8 cellular contexts compared by ENCODE assay signal in genomic region chr15:81301815-81302399, GRCh38. TPM values are rescaled to one million over a fixed set of nuclear protein-coding genes. Genes with fewer than 3 reads are reported as not detected.
DNase-seq lines count a peak whose midpoint lies in the region; ATAC-seq and TF ChIP-seq lines count a peak whose summit lies in the region.

No MANE protein-coding gene starts in this region.

- H3K4me3 Mint-ChIP-seq in nephron progenitor cell: no peak overlapping the region

- 76 to 80% methylated on average over 1 to 5 of the region's 5 CpGs for WGBS in transverse colon (ENCODE audit: low coverage in 1 of 2), 2 donors

- TF ChIP-seq CTCF in GM13976 (IDR thresholded peaks at IDR 0.05; ENCODE audit: borderline replicate concordance, control extremely low read depth, extremely low read depth, insufficient read depth, missing control alignments) (no peak), colonic mucosa (IDR thresholded peaks at IDR 0.05) (no peak), transverse colon (IDR thresholded peaks at IDR 0.05) (no peak), nephron progenitor cell (IDR thresholded peaks at IDR 0.05) (no peak)

- no peaks in the 10 kb centered on the region for H3K9me3 Mint-ChIP-seq in nephron progenitor cell

- H3K4me3 ChIP-seq in colonic mucosa (peak overlapping the region; percentile 12), transverse colon (peak overlapping the region in 1 of 4 donors; percentile 39)

- peak overlapping the region in 1 of 2 donors; percentile 23 for H3K9ac ChIP-seq in colonic mucosa (ENCODE audit: low read depth in 2 of 2, low read length in 2 of 2)

- intact Hi-C loops in colonic mucosa (cut with DNase I) (no loop called here), transverse colon (cut with DNase I; ENCODE audit: low total_unique reads) (no loop called here)

- H3K27ac Mint-ChIP-seq in nephron progenitor cell: no peak overlapping the region

- H3K27me3 ChIP-seq in colonic mucosa (no peaks in the 10 kb centered on the region), transverse colon (no peaks in the 10 kb centered on the region)

- DNase-seq in GM13976 (ENCODE audit: low spot score) (peak; percentile 63), colonic mucosa (no peak), transverse colon (peak; percentile 64), NCI-H510A (lab: John Stamatoyannopoulos, UW) (no peak), nephron progenitor cell (no peak), kidney tubule cell (ENCODE audit: low spot score) (no peak)

- H3K27ac ChIP-seq in colonic mucosa (peak overlapping the region; percentile 3), transverse colon (peak overlapping the region; percentile 55 to 83 (median 71))

- in situ Hi-C loops in GM13976 (cut with MboI; ENCODE audit: low sequenced_read_pairs, unreplicated experiment) (no loop called here), transverse colon (cut with MboI; ENCODE audit: low pct_ligation_motif_present in 1 of 4, low pct_unique_long_range_greater_than_20kb in 1 of 4, low sequenced_read_pairs in 3 of 4) (no loop called here)

- TF ChIP-seq POLR2A in transverse colon (IDR thresholded peaks at IDR 0.05): no peak

- H3K9me3 ChIP-seq in colonic mucosa (no peaks in the 10 kb centered on the region), transverse colon (no peaks in the 10 kb centered on the region)

- H3K27me3 Mint-ChIP-seq in nephron progenitor cell (ENCODE audit: low read depth, poor library complexity): peaks cover 23% of the 10 kb centered on the region

- H3K36me3 ChIP-seq in colonic mucosa (no peaks in the 10 kb centered on the region), transverse colon (no peaks in the 10 kb centered on the region)

- ATAC-seq in GM21360 (IDR thresholded peaks at IDR 0.05; ENCODE audit: unreplicated experiment) (peak; percentile 70), HG03558 (IDR thresholded peaks at IDR 0.05; ENCODE audit: extremely low read depth, unreplicated experiment) (peak; percentile 68)

- H3K4me1 Mint-ChIP-seq in nephron progenitor cell: peaks cover 28% of the 10 kb centered on the region

- no peaks in the 10 kb centered on the region for H3K36me3 Mint-ChIP-seq in nephron progenitor cell (ENCODE audit: low read depth)

- no peak for TF ChIP-seq EP300 in transverse colon (IDR thresholded peaks at IDR 0.05; ENCODE audit: low read depth)

- H3K4me1 ChIP-seq in colonic mucosa (no peaks in the 10 kb centered on the region), transverse colon (peaks cover 0 to 15% (median 0%) of the 10 kb centered on the region in 4 donors)

RNA-seq across cellular contexts. Expression of gene STARD5, which starts 22.0 kb away (rescaled TPM):
- total RNA-seq in colonic mucosa: 10 to 100 TPM; 34.7 to 38.7 TPM
- 10 to 100 TPM; 11.2 to 54.5 (median 41.3) TPM for total RNA-seq in transverse colon

Comparison
In these comparisons a context has a peak if more than half of its experiments do, and no peak if none do; other contexts are left out.
1. DNase-seq: peak in GM13976 (single experiment) and transverse colon (single experiment); none in colonic mucosa (single experiment), NCI-H510A (single experiment), nephron progenitor cell (single experiment) and kidney tubule cell (single experiment).